ENCODE assay signal across 8 cellular contexts in the genomic region with DNA sequence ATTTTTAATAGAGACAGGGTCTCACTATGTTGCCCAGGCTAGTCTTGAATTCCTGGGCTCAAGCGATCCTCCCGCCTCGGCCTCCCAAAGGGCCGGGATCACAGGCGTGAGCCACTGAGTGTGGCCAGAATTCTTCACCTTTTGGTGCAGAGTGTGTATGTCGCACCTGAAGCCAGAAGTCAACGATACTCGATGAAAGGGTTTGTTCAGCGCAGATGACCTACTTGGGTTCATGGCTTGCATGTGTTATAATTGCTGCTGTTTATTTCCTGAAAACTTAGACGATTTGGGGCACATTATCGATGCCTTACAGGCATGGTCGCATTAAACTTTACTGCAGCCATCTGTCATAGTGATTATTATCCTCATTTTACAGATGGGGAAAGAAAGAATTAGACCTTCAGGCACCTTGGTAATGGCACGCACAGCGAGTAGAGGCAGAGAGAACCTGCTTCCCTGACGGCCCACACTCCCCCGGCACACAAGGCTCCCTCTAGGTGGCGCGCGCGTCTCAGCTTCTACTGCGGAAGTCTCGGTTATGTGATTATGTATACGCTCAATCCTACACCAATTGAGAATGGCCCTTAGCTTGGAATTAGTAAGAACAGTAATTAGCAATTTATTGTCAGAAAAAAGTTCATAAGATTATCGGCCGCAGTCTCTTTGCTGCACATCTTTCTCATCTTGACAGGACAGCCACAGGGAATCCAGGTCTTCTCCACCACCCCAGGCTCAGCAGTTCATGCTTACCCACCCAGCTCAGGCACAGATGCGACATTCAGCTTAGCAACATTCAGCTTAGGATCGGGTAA.
DNase-seq lines count a peak whose midpoint lies in the region; ATAC-seq, FAIRE-seq and TF ChIP-seq lines count a peak whose summit lies in the region.

No MANE protein-coding gene starts in this region.

- H3K4me1 ChIP-seq in DND-41 (ENCODE audit: insufficient read depth, low read length), result peaks cover 10% of the 10 kb centered on the region
- H3K4me1 ChIP-seq in neuronal stem cell (ENCODE audit: control insufficient read depth in 2 of 2, insufficient read depth in 1 of 2, low read depth in 1 of 2, low read length in 2 of 2), result peaks cover 4 to 6% of the 10 kb centered on the region in 2 donors

- POLR2A ChIA-PET in RWPE1 (lab: Yijun Ruan, JAX; ENCODE audit: low non-redundant PET), result no interaction called here

- TF ChIP-seq CTCF in DND-41 (IDR thresholded peaks at IDR 0.05; ENCODE audit: borderline replicate concordance, extremely low read depth, low read length, poor library complexity, severe bottlenecking) (peak; percentile 98), RWPE1 (conservative IDR thresholded peaks at IDR 0.05; ENCODE audit: low read depth) (peak; percentile 90), fibroblast of the aortic adventitia (IDR thresholded peaks at IDR 0.05; ENCODE audit: insufficient read depth, low read length) (peak; percentile 92)

- H3K79me1 ChIP-seq in neuronal stem cell (ENCODE audit: low read depth, low read length), result no peaks in the 10 kb centered on the region

- no peaks in the 10 kb centered on the region for H3K36me3 ChIP-seq in DND-41 (ENCODE audit: insufficient read depth, low read length)
- H3K36me3 ChIP-seq in MG63, result no peaks in the 10 kb centered on the region
- peaks cover 0 to 3% of the 10 kb centered on the region in 2 donors for H3K36me3 ChIP-seq in neuronal stem cell (replicated peaks in 1 of 2; ENCODE audit: control insufficient read depth in 2 of 2, insufficient read depth in 2 of 2, low read length in 2 of 2)

- H3K9ac ChIP-seq in DND-41 (ENCODE audit: low read depth, low read length) (peak overlapping the region; percentile 2; the same call in 1 of the 2 replicates), neuronal stem cell (ENCODE audit: low read depth, low read length, poor library complexity) (no peak overlapping the region)

- H2BK120ac ChIP-seq in neuronal stem cell (ENCODE audit: low read depth, low read length), result no peak overlapping the region

- H3K27me3 Mint-ChIP-seq in stimulated activated naive CD8-positive, alpha-beta T cell treated with anti-CD3 and anti-CD28 coated beads, Interleukin-15, amount 100 ng/mL, for 72 hours, result no peaks in the 10 kb centered on the region

- peak; percentile 95 for ATAC-seq in DND-41 (ENCODE audit: insufficient read depth, low read depth)
- peak; percentile 97 for ATAC-seq in stimulated activated naive CD8-positive, alpha-beta T cell treated with anti-CD3 and anti-CD28 coated beads, Interleukin-15, amount 100 ng/mL, for 72 hours

- no peak overlapping the region for H3K18ac ChIP-seq in neuronal stem cell (ENCODE audit: low read length)

- CTCF ChIA-PET in RWPE1 (lab: Yijun Ruan, JAX), result interaction anchor here (0.5 to 3.6 kb wide), 28 partner anchors 9 to 1427 kb away, joined by 3 to 52 read pairs (median 4); no protein-coding TSS in a partner anchor

- H3K9me3 ChIP-seq in DND-41 (ENCODE audit: insufficient read depth, low read length, severe bottlenecking) (no peaks in the 10 kb centered on the region), MG63 (no peaks in the 10 kb centered on the region), neuronal stem cell (replicated peaks in 1 of 2; ENCODE audit: control insufficient read depth in 2 of 2, insufficient read depth in 1 of 2, low read depth in 1 of 2, low read length in 2 of 2) (no peaks in the 10 kb centered on the region)

- peak; percentile 85 for DNase-seq in DND-41
- peak; percentile 53 for DNase-seq in H54 (ENCODE audit: insufficient read length, low spot score)
- peak; percentile 53 for DNase-seq in MG63
- DNase-seq in RWPE1 (ENCODE audit: low spot score), result peak; percentile 74
- peak; percentile 63 to 75 for DNase-seq in activated T-helper 1 cell treated with anti-CD3 and anti-CD28 coated beads, Interleukin-2, amount 50 U/mL, for 16 hours (ENCODE audit: low read depth in 1 of 2, low spot score in 1 of 2)
- peak; percentile 65 for DNase-seq in fibroblast of the aortic adventitia (ENCODE audit: low read depth)
- DNase-seq in neuronal stem cell (ENCODE audit: low spot score), result peak; percentile 54
- peak; percentile 83 to 89 for DNase-seq in stimulated activated naive CD8-positive, alpha-beta T cell treated with anti-CD3 and anti-CD28 coated beads, Interleukin-15, amount 100 ng/mL, for 72 hours

- H3K4me3 ChIP-seq in DND-41 (ENCODE audit: low read depth in 1 of 2, low read length in 2 of 2) (peak overlapping the region in 1 of 2 experiments; percentile 40; a peak in 2 of 4 replicates), MG63 (no peak overlapping the region), fibroblast of the aortic adventitia (ENCODE audit: low read depth, low read length) (no peak overlapping the region), neuronal stem cell (ENCODE audit: low read length in 2 of 2) (no peak overlapping the region)

- no peak overlapping the region for H3K27ac Mint-ChIP-seq in stimulated activated naive CD8-positive, alpha-beta T cell treated with anti-CD3 and anti-CD28 coated beads, Interleukin-15, amount 100 ng/mL, for 72 hours

- H2BK5ac ChIP-seq in neuronal stem cell (ENCODE audit: low read length), result no peak overlapping the region

- no peak overlapping the region for H3K14ac ChIP-seq in neuronal stem cell (ENCODE audit: low read length)

- no peak overlapping the region for H4K91ac ChIP-seq in neuronal stem cell (ENCODE audit: low read depth, low read length, poor library complexity)

- no peak overlapping the region for H4K8ac ChIP-seq in neuronal stem cell (ENCODE audit: low read depth, low read length)

- H3K23ac ChIP-seq in neuronal stem cell (ENCODE audit: low read depth, low read length, poor library complexity), result no peak overlapping the region

- H2AK5ac ChIP-seq in neuronal stem cell (ENCODE audit: low read depth, low read length), result no peak overlapping the region

- no peaks in the 10 kb centered on the region for H4K20me1 ChIP-seq in DND-41 (ENCODE audit: insufficient read depth, low read length)

- no peak for TF ChIP-seq POLR2A in H54 (IDR thresholded peaks at IDR 0.05; ENCODE audit: low read depth, low read length)

- H2AFZ ChIP-seq in DND-41 (ENCODE audit: low read depth, low read length) (peak overlapping the region; percentile 73), neuronal stem cell (ENCODE audit: low read length) (no peak overlapping the region)

- peaks cover 4% of the 10 kb centered on the region for H3K27me3 ChIP-seq in DND-41 (ENCODE audit: insufficient read depth, low read length, poor library complexity)
- H3K27me3 ChIP-seq in MG63, result no peaks in the 10 kb centered on the region
- peaks cover 0 to 2% (median 0%) of the 10 kb centered on the region in 3 experiments for H3K27me3 ChIP-seq in neuronal stem cell (ENCODE audit: control insufficient read depth in 3 of 3, insufficient read depth in 3 of 3, low read depth in 1 of 3, low read length in 3 of 3)

- FAIRE-seq in H54 (lab: Jason Lieb, UNC), result no peak

- H3K4me2 ChIP-seq in DND-41 (ENCODE audit: insufficient read depth, low read length) (peak overlapping the region; percentile 55), neuronal stem cell (ENCODE audit: insufficient read depth, low read length, poor library complexity, severe bottlenecking) (no peak overlapping the region)

- H3K9me3 Mint-ChIP-seq in stimulated activated naive CD8-positive, alpha-beta T cell treated with anti-CD3 and anti-CD28 coated beads, Interleukin-15, amount 100 ng/mL, for 72 hours, result no peaks in the 10 kb centered on the region

- H3K79me2 ChIP-seq in DND-41 (ENCODE audit: insufficient read depth, low read length), result no peaks in the 10 kb centered on the region

- H3K27ac ChIP-seq in DND-41 (ENCODE audit: low read length) (no peak overlapping the region), RWPE1 (peak overlapping the region; percentile 14), neuronal stem cell (replicated peaks; ENCODE audit: low read length) (no peak overlapping the region)

- H3K4me1 Mint-ChIP-seq in stimulated activated naive CD8-positive, alpha-beta T cell treated with anti-CD3 and anti-CD28 coated beads, Interleukin-15, amount 100 ng/mL, for 72 hours, result peaks cover 25% of the 10 kb centered on the region

- no peak overlapping the region for H3K4ac ChIP-seq in neuronal stem cell (ENCODE audit: low read length)

- no peak overlapping the region for H2BK15ac ChIP-seq in neuronal stem cell (ENCODE audit: low read length)

- no CpG with 5 or more reads among the region's 27 CpGs for WGBS in neuronal stem cell (ENCODE audit: extremely low coverage in 2 of 2, insufficient read length in 2 of 2, insufficient replicate concordance in 1 of 2), 2 donors

- no peak overlapping the region for H2BK12ac ChIP-seq in neuronal stem cell (ENCODE audit: low read length)

- H3K4me3 Mint-ChIP-seq in stimulated activated naive CD8-positive, alpha-beta T cell treated with anti-CD3 and anti-CD28 coated beads, Interleukin-15, amount 100 ng/mL, for 72 hours, result peak overlapping the region; percentile 46 to 67
